Comparison of ENCODE assay signal across 19 cellular contexts in genomic region chr2:28401-28975, GRCh38. TPM values are rescaled to one million over a fixed set of nuclear protein-coding genes. Genes with fewer than 3 reads are reported as not detected.
"Had no signal": no experiment of that assay in that cellular context is flagged by ENCODE, and none has a peak within 500 bp of the region (broad histone marks: within the 10 kb centered on the region; RNA-seq: fewer than 3 reads in every experiment).

No MANE protein-coding gene starts in this region.

- H3K9me3 Mint-ChIP-seq: activated B cell treated with CpG ODN at 0.5 μM for 24 hours; activated naive CD4-positive, alpha-beta T cell treated with anti-CD3 and anti-CD28 coated beads, Interleukin-2, amount 50 U/mL, for 24 hours; mesothelial cell of epicardium; neural progenitor cell had no signal

- H3K36me3 Mint-ChIP-seq: activated naive CD4-positive, alpha-beta T cell treated with anti-CD3 and anti-CD28 coated beads, Interleukin-2, amount 50 U/mL, for 24 hours; mesothelial cell of epicardium; neural progenitor cell had no signal

- H3K27me3 ChIP-seq: body of pancreas, neural progenitor cell, right lobe of liver, stomach, testis, upper lobe of right lung had no signal

- H3K4me3 ChIP-seq: body of pancreas, gastroesophageal sphincter, heart right ventricle, lower lobe of right lung, neural progenitor cell, psoas muscle, right lobe of liver, smooth muscle cell, stomach, testis, upper lobe of right lung had no signal

- H3K4me1 ChIP-seq: gastroesophageal sphincter, neural progenitor cell, psoas muscle had no signal

- H3K9me3 ChIP-seq: gastroesophageal sphincter, heart right ventricle, lower lobe of right lung, psoas muscle, right lobe of liver, stomach, testis, upper lobe of right lung had no signal

- DNase-seq: activated B cell treated with CpG ODN at 0.5 μM for 24 hours, amygdala, caudate nucleus, erythroblast, heart right ventricle, left colon, lower lobe of right lung, psoas muscle, right lobe of liver, stomach, testis, upper lobe of right lung had no signal

- H3K27ac ChIP-seq: body of pancreas, gastroesophageal sphincter, heart right ventricle, lower lobe of right lung, neural progenitor cell, psoas muscle, right lobe of liver, stomach, testis, upper lobe of right lung had no signal

- H2AFZ ChIP-seq: neural progenitor cell had no signal

- H3K4me1 Mint-ChIP-seq: mesothelial cell of epicardium, neural progenitor cell had no signal

- H3K36me3 ChIP-seq: gastroesophageal sphincter, heart right ventricle, lower lobe of right lung, neural progenitor cell, right lobe of liver, stomach, upper lobe of right lung had no signal

- H3K4me3 Mint-ChIP-seq: activated B cell treated with CpG ODN at 0.5 μM for 24 hours; activated naive CD4-positive, alpha-beta T cell treated with anti-CD3 and anti-CD28 coated beads, Interleukin-2, amount 50 U/mL, for 24 hours; mesothelial cell of epicardium; neural progenitor cell had no signal

- ATAC-seq: gastroesophageal sphincter, heart right ventricle, left colon, psoas muscle had no signal

- H3K27ac Mint-ChIP-seq: activated B cell treated with CpG ODN at 0.5 μM for 24 hours, mesothelial cell of epicardium, neural progenitor cell had no signal

- H3K4me2 ChIP-seq: neural progenitor cell, smooth muscle cell had no signal

- H3K9ac ChIP-seq: neural progenitor cell had no signal

RNA-seq across cellular contexts. Expression of gene FAM110C, which starts 17.8 kb away (rescaled TPM):
- total RNA-seq: osteocyte had no signal
